ENCODE assay signal across 20 cellular contexts in the genomic region with DNA sequence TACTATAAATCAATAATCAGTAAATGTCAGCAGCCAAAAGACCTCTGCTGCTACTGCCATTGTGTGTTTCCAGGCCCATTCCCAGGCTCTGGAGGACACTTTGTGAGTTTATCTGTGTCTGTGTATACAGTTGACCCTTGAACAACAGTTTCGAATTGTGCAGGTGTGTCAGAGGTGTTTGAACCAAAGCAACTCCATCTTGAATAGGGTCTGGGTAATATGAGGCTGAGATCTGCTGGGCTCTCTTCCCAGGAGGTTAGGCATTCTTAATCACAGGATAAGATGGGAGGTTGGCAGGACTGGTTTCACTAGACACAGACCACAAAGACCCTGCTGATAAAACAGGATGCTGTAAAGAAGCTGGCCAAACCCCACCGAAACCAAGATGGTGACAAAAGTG. TPM values are rescaled to one million over a fixed set of nuclear protein-coding genes. Genes with fewer than 3 reads are reported as not detected.
DNase-seq lines count a peak whose midpoint lies in the region; ATAC-seq and TF ChIP-seq lines count a peak whose summit lies in the region.
"Had no signal": no experiment of that assay in that cellular context is flagged by ENCODE, and none has a peak within 500 bp of the region (broad histone marks: within the 10 kb centered on the region; RNA-seq: fewer than 3 reads in every experiment).

No MANE protein-coding gene starts in this region.

- peaks cover 8 to 9% of the 10 kb centered on the region in 2 donors for H3K27me3 Mint-ChIP-seq in natural killer cell (ENCODE audit: low read depth in 2 of 2)
- H3K27me3 Mint-ChIP-seq in natural killer cell treated with Interleukin-12 subunit alpha and Interleukin-12 subunit beta and Interleukin-15 and Interleukin-18, amount 100 ng/mL, for 72 hours, result peaks cover 0 to 4% of the 10 kb centered on the region in 2 donors
- no peaks in the 10 kb centered on the region for H3K27me3 Mint-ChIP-seq in activated T-helper 17 cell treated with anti-CD3 and anti-CD28 coated beads, Interleukin-2, amount 50 U/mL, for 72 hours
- no peaks in the 10 kb centered on the region for H3K27me3 Mint-ChIP-seq in neural crest cell (ENCODE audit: low read depth)
- no peaks in the 10 kb centered on the region for H3K27me3 Mint-ChIP-seq in type B pancreatic cell

- H3K4me3 Mint-ChIP-seq in natural killer cell (peak overlapping the region; percentile 47), neural crest cell (peak overlapping the region; percentile 72), type B pancreatic cell (peak overlapping the region; percentile 67)
- no peak overlapping the region for H3K4me3 Mint-ChIP-seq in natural killer cell treated with Interleukin-12 subunit alpha and Interleukin-12 subunit beta and Interleukin-15 and Interleukin-18, amount 100 ng/mL, for 72 hours
- H3K4me3 Mint-ChIP-seq in activated T-helper 17 cell treated with anti-CD3 and anti-CD28 coated beads, Interleukin-2, amount 50 U/mL, for 72 hours, result no peak overlapping the region
- H3K4me3 Mint-ChIP-seq: H9 had no signal

- no peak for DNase-seq in natural killer cell
- DNase-seq in natural killer cell treated with Interleukin-12 subunit alpha and Interleukin-12 subunit beta and Interleukin-15 and Interleukin-18, amount 100 ng/mL, for 72 hours (ENCODE audit: low spot score), result no peak
- DNase-seq in neural crest cell (ENCODE audit: low read depth, low spot score), result no peak
- DNase-seq in type B pancreatic cell (ENCODE audit: extremely low spot score, unreplicated experiment), result no peak
- no peak for DNase-seq in HT-29 (ENCODE audit: low spot score)
- DNase-seq in activated effector memory CD4-positive, alpha-beta T cell treated with Interleukin-2 at 50 U/mL for 16 hours, result no peak
- DNase-seq: ACHN; BE2C; C1 segment of cervical spinal cord; Calu3; CD4-positive, alpha-beta memory T cell; DMS53; DND-41; EL; H9; IMR-90; KBM-7 had no signal

- intact Hi-C loops in natural killer cell (cut with micrococcal nuclease), result loop anchor here (10.0 kb wide), 1 partner anchor 284 kb away; a partner anchor contains a TSS

- H3K27ac Mint-ChIP-seq in natural killer cell, result no peak overlapping the region
- no peak overlapping the region for H3K27ac Mint-ChIP-seq in natural killer cell treated with Interleukin-12 subunit alpha and Interleukin-12 subunit beta and Interleukin-15 and Interleukin-18, amount 100 ng/mL, for 72 hours
- H3K27ac Mint-ChIP-seq in activated T-helper 17 cell treated with anti-CD3 and anti-CD28 coated beads, Interleukin-2, amount 50 U/mL, for 72 hours, result peak overlapping the region; percentile 24
- H3K27ac Mint-ChIP-seq in neural crest cell (ENCODE audit: unreplicated experiment), result no peak overlapping the region
- H3K27ac Mint-ChIP-seq in type B pancreatic cell, result no peak overlapping the region
- H3K27ac Mint-ChIP-seq: H9 had no signal

- TF ChIP-seq CTCF in natural killer cell (IDR thresholded peaks at IDR 0.05), result no peak
- no peak for TF ChIP-seq CTCF in neural crest cell (conservative IDR thresholded peaks at IDR 0.05)
- no peak for TF ChIP-seq CTCF in type B pancreatic cell (conservative IDR thresholded peaks at IDR 0.05)

- H3K9me3 Mint-ChIP-seq in natural killer cell (no peaks in the 10 kb centered on the region), neural crest cell (no peaks in the 10 kb centered on the region), type B pancreatic cell (no peaks in the 10 kb centered on the region)
- H3K9me3 Mint-ChIP-seq in natural killer cell treated with Interleukin-12 subunit alpha and Interleukin-12 subunit beta and Interleukin-15 and Interleukin-18, amount 100 ng/mL, for 72 hours, result no peaks in the 10 kb centered on the region
- no peaks in the 10 kb centered on the region for H3K9me3 Mint-ChIP-seq in activated T-helper 17 cell treated with anti-CD3 and anti-CD28 coated beads, Interleukin-2, amount 50 U/mL, for 72 hours
- H3K9me3 Mint-ChIP-seq: CD4-positive, alpha-beta memory T cell; H9 had no signal

- no peak for ATAC-seq in natural killer cell
- ATAC-seq in natural killer cell treated with Interleukin-12 subunit alpha and Interleukin-12 subunit beta and Interleukin-15 and Interleukin-18, amount 100 ng/mL, for 72 hours, result no peak
- no peak for ATAC-seq in activated T-helper 17 cell treated with anti-CD3 and anti-CD28 coated beads, Interleukin-2, amount 50 U/mL, for 72 hours (replicated peaks)
- ATAC-seq in GM18520 (IDR thresholded peaks at IDR 0.05; ENCODE audit: unreplicated experiment), result no peak
- ATAC-seq: GM12878 had no signal

- H3K36me3 Mint-ChIP-seq in natural killer cell (no peaks in the 10 kb centered on the region), neural crest cell (ENCODE audit: low read depth) (no peaks in the 10 kb centered on the region), type B pancreatic cell (peaks cover 3% of the 10 kb centered on the region)
- peaks cover 5% of the 10 kb centered on the region for H3K36me3 Mint-ChIP-seq in natural killer cell treated with Interleukin-12 subunit alpha and Interleukin-12 subunit beta and Interleukin-15 and Interleukin-18, amount 100 ng/mL, for 72 hours
- peaks cover 31% of the 10 kb centered on the region for H3K36me3 Mint-ChIP-seq in activated T-helper 17 cell treated with anti-CD3 and anti-CD28 coated beads, Interleukin-2, amount 50 U/mL, for 72 hours (ENCODE audit: low read depth)

- H3K4me1 Mint-ChIP-seq in natural killer cell, result peaks cover 28 to 29% of the 10 kb centered on the region in 2 donors
- peaks cover 25 to 32% of the 10 kb centered on the region in 2 donors for H3K4me1 Mint-ChIP-seq in natural killer cell treated with Interleukin-12 subunit alpha and Interleukin-12 subunit beta and Interleukin-15 and Interleukin-18, amount 100 ng/mL, for 72 hours (ENCODE audit: low read depth in 2 of 2)
- peaks cover 23% of the 10 kb centered on the region for H3K4me1 Mint-ChIP-seq in activated T-helper 17 cell treated with anti-CD3 and anti-CD28 coated beads, Interleukin-2, amount 50 U/mL, for 72 hours
- H3K4me1 Mint-ChIP-seq in neural crest cell, result peaks cover 30% of the 10 kb centered on the region
- H3K4me1 Mint-ChIP-seq in type B pancreatic cell (ENCODE audit: unreplicated experiment), result peaks cover 19% of the 10 kb centered on the region

RNA-seq across cellular contexts. Expression of a gene that starts 2.3 kb away (rescaled TPM):
- total RNA-seq in natural killer cell (10 to 100 TPM; 65.0 to 72.3 (median 70.7) TPM), neural crest cell (286 and 305 TPM in 2 replicates), type B pancreatic cell (ENCODE audit: low replicate concordance) (208 and 226 TPM in 2 replicates)
- total RNA-seq in natural killer cell treated with Interleukin-12 subunit alpha and Interleukin-12 subunit beta and Interleukin-15 and Interleukin-18, amount 100 ng/mL, for 72 hours, result 100 to 1,000 TPM in 1 of 2 donors, 10 to 100 TPM in 1; 90.3 to 113 TPM
- 100 to 1,000 TPM; 116 to 195 TPM for total RNA-seq in activated T-helper 17 cell treated with anti-CD3 and anti-CD28 coated beads, Interleukin-2, amount 50 U/mL, for 72 hours
- total RNA-seq in HT-29 (2014; rRNA removed; shearing (Covaris generic)), result 54.9 and 73.8 TPM in 2 replicates

Comparison
In these comparisons a context has a peak if more than half of its experiments do, and no peak if none do; other contexts are left out.
1. H3K4me3 Mint-ChIP-seq: peak in natural killer cell (single experiment), neural crest cell (single experiment) and type B pancreatic cell (single experiment); none in natural killer cell treated with Interleukin-12 subunit alpha and Interleukin-12 subunit beta and Interleukin-15 and Interleukin-18, amount 100 ng/mL, for 72 hours (single experiment) and activated T-helper 17 cell treated with anti-CD3 and anti-CD28 coated beads, Interleukin-2, amount 50 U/mL, for 72 hours (single experiment).